ENCODE assay signal across 10 cellular contexts in the genomic region with DNA sequence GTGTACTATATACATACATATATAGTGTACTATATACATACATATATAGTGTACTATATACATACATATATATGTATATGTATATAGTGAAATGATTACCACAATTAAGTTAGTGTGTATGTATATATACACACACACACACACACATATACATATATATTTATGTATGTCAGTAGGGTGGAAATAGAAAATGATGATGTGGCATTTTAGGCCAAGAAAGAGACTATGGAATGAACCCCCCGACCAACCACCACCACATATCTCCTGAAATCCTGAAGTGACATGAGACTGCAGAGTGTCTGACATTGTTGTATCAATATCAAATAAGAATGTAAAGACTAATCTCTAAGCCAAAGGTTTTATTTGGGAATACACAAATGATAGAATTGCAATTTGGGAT.
"Had no signal": no experiment of that assay in that cellular context is flagged by ENCODE, and none has a peak within 500 bp of the region (broad histone marks: within the 10 kb centered on the region; RNA-seq: fewer than 3 reads in every experiment).

No MANE protein-coding gene starts in this region.

- DNase-seq: H9, HCEC 1CT, Karpas-422, KBM-7 had no signal

- H3K27ac Mint-ChIP-seq: GM23338, H9 had no signal

- FAIRE-seq: H1, H54, HTR-8/SVneo had no signal

- H3K4me2 ChIP-seq: GM23338, KMS-11 had no signal

- H2AFZ ChIP-seq: GM23338 had no signal

- H3K9me3 Mint-ChIP-seq: GM23338, H9 had no signal

- H3K4me3 Mint-ChIP-seq: GM23338, H9 had no signal

- H3K4me3 ChIP-seq: GM23338 had no signal

- ATAC-seq: GM23338 had no signal

- H3K9ac ChIP-seq: KMS-11 had no signal

- H3K27ac ChIP-seq: HL-60, KMS-11 had no signal
